19 cellular contexts compared by ENCODE assay signal in the genomic region with DNA sequence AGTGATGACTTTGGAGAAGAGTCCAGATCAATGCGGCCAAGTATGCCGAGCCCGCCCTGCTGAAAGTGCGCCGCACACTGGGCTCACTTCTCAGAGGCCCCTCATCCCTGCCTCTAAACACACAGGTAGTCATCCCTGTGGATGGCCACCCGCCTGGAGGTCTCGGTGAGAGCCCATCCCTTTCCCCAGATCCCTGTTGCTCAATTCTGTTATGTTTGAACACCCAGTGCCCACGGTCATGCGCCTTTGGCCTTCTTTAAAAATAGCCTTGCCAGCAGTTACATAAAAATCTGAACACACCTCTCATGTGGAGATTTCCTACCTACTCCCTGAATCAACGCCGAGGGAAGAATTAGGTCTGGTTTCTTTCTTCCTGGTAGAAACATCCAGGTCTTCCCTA. TPM values are rescaled to one million over a fixed set of nuclear protein-coding genes. Genes with fewer than 3 reads are reported as not detected.
A peak's percentile ranks its signal among the peaks of the same experiment; 100 is the strongest.
DNase-seq lines count a peak whose midpoint lies in the region; ATAC-seq and TF ChIP-seq lines count a peak whose summit lies in the region.
"Had no signal": no experiment of that assay in that cellular context is flagged by ENCODE, and none has a peak within 500 bp of the region (broad histone marks: within the 10 kb centered on the region; RNA-seq: fewer than 3 reads in every experiment).

No MANE protein-coding gene starts in this region.

- WGBS in right lobe of liver (ENCODE audit: insufficient coverage, low coverage, low lambda C conversion rate, missing lambda C conversion rate), result 29% methylated on average over 6 of the region's 11 CpGs

- H3K4me3 ChIP-seq in RWPE2 (ENCODE audit: severe bottlenecking), result no peak overlapping the region
- no peak overlapping the region for H3K4me3 ChIP-seq in right lobe of liver
- H3K4me3 ChIP-seq in subcutaneous abdominal adipose tissue (ENCODE audit: low read depth in 1 of 5, low read length in 5 of 5), result no peak overlapping the region
- H3K4me3 ChIP-seq: sigmoid colon, SJCRH30, suprapubic skin had no signal

- H3K4me1 Mint-ChIP-seq in glutamatergic neuron (ENCODE audit: low read depth, unreplicated experiment), result peaks cover 32% of the 10 kb centered on the region

- H3K27me3 ChIP-seq in RWPE2 (ENCODE audit: insufficient read depth, poor library complexity, severe bottlenecking) (no peaks in the 10 kb centered on the region), right lobe of liver (no peaks in the 10 kb centered on the region), subcutaneous abdominal adipose tissue (ENCODE audit: control insufficient read depth in 5 of 5, insufficient read depth in 4 of 5, low read length in 5 of 5) (no peaks in the 10 kb centered on the region)
- H3K27me3 ChIP-seq: sigmoid colon, SJCRH30, suprapubic skin had no signal

- no peak for TF ChIP-seq CTCF in RWPE2 (IDR thresholded peaks at IDR 0.05; ENCODE audit: poor library complexity, severe bottlenecking)
- no peak for TF ChIP-seq CTCF in glutamatergic neuron (IDR thresholded peaks at IDR 0.05; ENCODE audit: partially characterized antibody, unreplicated experiment)
- no peak for TF ChIP-seq CTCF in right lobe of liver (IDR thresholded peaks at IDR 0.05)

- DNase-seq in RWPE2 (ENCODE audit: low spot score) (no peak), glutamatergic neuron (no peak), right lobe of liver (peak in 2 of 3 donors; percentile 42 to 74), NCI-H2081 (lab: John Stamatoyannopoulos, UW) (no peak), G401 (ENCODE audit: low spot score) (no peak)
- DNase-seq: activated CD4-positive, alpha-beta T cell treated with anti-CD3 and anti-CD28 coated beads for 36 hours; activated naive CD4-positive, alpha-beta T cell treated with Interleukin-2 at 50 U/mL for 16 hours; AML-193; GOT3; NCI-H187; NCI-H446 treated with DMSO at 0.1 percent for 48 hours; sigmoid colon; SJCRH30 had no signal

- intact Hi-C loops in right lobe of liver (cut with DNase I), result no loop called here

- no peak for ATAC-seq in RWPE2 (ENCODE audit: low read depth)
- peak; percentile 79 to 87 (median 82) for ATAC-seq in right lobe of liver
- no peak for ATAC-seq in HG03520 (IDR thresholded peaks at IDR 0.05; ENCODE audit: unreplicated experiment)
- ATAC-seq: activated CD4-positive, alpha-beta T cell treated with anti-CD3 and anti-CD28 coated beads for 36 hours had no signal

- peak overlapping the region; percentile 2 for H3K27ac ChIP-seq in RWPE2 (ENCODE audit: poor library complexity, severe bottlenecking)
- H3K27ac ChIP-seq in right lobe of liver, result peak overlapping the region; percentile 20 to 61 (median 51)
- H3K27ac ChIP-seq in subcutaneous abdominal adipose tissue (ENCODE audit: low read depth, low read length), result peak overlapping the region; percentile 30
- H3K27ac ChIP-seq: sigmoid colon, SJCRH30, suprapubic skin had no signal

- peak overlapping the region in 1 of 5 donors; percentile 27 for H3K9ac ChIP-seq in subcutaneous abdominal adipose tissue (ENCODE audit: low read length in 5 of 5)

- peaks cover 4% of the 10 kb centered on the region for H3K9me3 Mint-ChIP-seq in glutamatergic neuron (ENCODE audit: unreplicated experiment)
- H3K9me3 Mint-ChIP-seq: T-helper 2 cell treated with Interferon-gamma antibody and Interleukin-4, amounts not matched to agents 5 μg/mL and 100 μg/mL, for 36 hours had no signal

- H3K9me3 ChIP-seq in RWPE2 (ENCODE audit: severe bottlenecking) (no peaks in the 10 kb centered on the region), right lobe of liver (no peaks in the 10 kb centered on the region), subcutaneous abdominal adipose tissue (ENCODE audit: control insufficient read depth in 5 of 5, low read length in 5 of 5) (no peaks in the 10 kb centered on the region)
- H3K9me3 ChIP-seq: sigmoid colon, SJCRH30, suprapubic skin had no signal

- in situ Hi-C loops in G401 (cut with HindIII; ENCODE audit: low sequenced_read_pairs), result no loop called here

- no peak overlapping the region for H3K4me3 Mint-ChIP-seq in glutamatergic neuron (ENCODE audit: unreplicated experiment)
- H3K4me3 Mint-ChIP-seq: activated CD4-positive, alpha-beta T cell treated with anti-CD3 and anti-CD28 coated beads for 36 hours; T-helper 2 cell treated with Interferon-gamma antibody and Interleukin-4, amounts not matched to agents 5 μg/mL and 100 μg/mL, for 36 hours had no signal

- no peak for TF ChIP-seq POLR2A in right lobe of liver (IDR thresholded peaks at IDR 0.05)

- H3K4me1 ChIP-seq in RWPE2 (ENCODE audit: insufficient read depth, poor library complexity, severe bottlenecking) (peaks cover 30% of the 10 kb centered on the region), right lobe of liver (peaks cover 0 to 40% (median 9%) of the 10 kb centered on the region in 4 donors), subcutaneous abdominal adipose tissue (ENCODE audit: control insufficient read depth in 5 of 5, insufficient read depth in 5 of 5, low read length in 5 of 5) (peaks cover 0 to 17% (median 13%) of the 10 kb centered on the region in 5 donors)

- H3K27me3 Mint-ChIP-seq in glutamatergic neuron (ENCODE audit: unreplicated experiment), result peaks cover 3% of the 10 kb centered on the region
- H3K27me3 Mint-ChIP-seq: activated CD4-positive, alpha-beta T cell treated with anti-CD3 and anti-CD28 coated beads for 36 hours had no signal

- H3K36me3 ChIP-seq in RWPE2 (ENCODE audit: low read depth) (peaks cover 16% of the 10 kb centered on the region), right lobe of liver (peaks cover 0 to 30% (median 14%) of the 10 kb centered on the region in 4 donors), subcutaneous abdominal adipose tissue (ENCODE audit: control insufficient read depth in 5 of 5, insufficient read depth in 5 of 5, low read length in 5 of 5) (peaks cover 5 to 36% (median 30%) of the 10 kb centered on the region in 5 donors)

- peak overlapping the region; percentile 12 for H3K27ac Mint-ChIP-seq in glutamatergic neuron (ENCODE audit: unreplicated experiment)
- H3K27ac Mint-ChIP-seq: activated CD4-positive, alpha-beta T cell treated with anti-CD3 and anti-CD28 coated beads for 36 hours; T-helper 2 cell treated with Interferon-gamma antibody and Interleukin-4, amounts not matched to agents 5 μg/mL and 100 μg/mL, for 36 hours had no signal

- H3K36me3 Mint-ChIP-seq in glutamatergic neuron (ENCODE audit: unreplicated experiment), result peaks cover 4% of the 10 kb centered on the region

RNA-seq across cellular contexts. Expression of a gene that starts 11.9 kb away (rescaled TPM):
- 122 TPM for total RNA-seq in glutamatergic neuron (ENCODE audit: unreplicated experiment)
- total RNA-seq in right lobe of liver, result 10 to 100 TPM; 25.3 to 33.6 (median 30.3) TPM
- total RNA-seq in G401 (2014; rRNA removed; shearing (Covaris generic)), result 83.9 and 102 TPM in 2 replicates

RNA-seq across cellular contexts. Expression of a gene that starts 50.1 kb away (rescaled TPM):
- total RNA-seq in glutamatergic neuron (ENCODE audit: unreplicated experiment), result 109 TPM
- total RNA-seq in right lobe of liver, result 10 to 100 TPM; 26.1 to 41.7 (median 36.9) TPM
- total RNA-seq in G401 (2014; rRNA removed; shearing (Covaris generic)), result 100 and 168 TPM in 2 replicates

RNA-seq across cellular contexts. Expression of a gene that starts 59.0 kb away (rescaled TPM):
- total RNA-seq in glutamatergic neuron (ENCODE audit: unreplicated experiment), result not detected
- under 1 TPM in 1 of 6 experiments, not detected in 5; 0.51 TPM for total RNA-seq in right lobe of liver
- total RNA-seq in G401 (2014; rRNA removed; shearing (Covaris generic)), result 16.2 and 19.6 TPM in 2 replicates
- total RNA-seq: bronchial epithelial cell, HT1080, sigmoid colon, SJCRH30, suprapubic skin had no signal

Comparison
In these comparisons a context has a peak if more than half of its experiments do, and no peak if none do; other contexts are left out.
1. ATAC-seq: peak in right lobe of liver (4 of 4); none in RWPE2 (single experiment) and HG03520 (single experiment).
2. DNase-seq: peak in right lobe of liver (2 of 3); none in RWPE2 (single experiment), glutamatergic neuron (single experiment), NCI-H2081 (0 of 2) and G401 (single experiment).
3. RNA of a gene that starts 59.0 kb away (total RNA-seq): 16.2 to 19.6 TPM in G401; not detected in glutamatergic neuron (single experiment) and 0.51 TPM in right lobe of liver; every median in the first group is over 10 times any median in the second.
4. Peak in every context shown above with its lines, with median percentiles within 50 percentile points of each other: H3K27ac ChIP-seq.